24 cellular contexts compared by ENCODE assay signal in genomic region chr12:89674326-89674942, GRCh38. TPM values are rescaled to one million over a fixed set of nuclear protein-coding genes. Genes with fewer than 3 reads are reported as not detected.
A peak's percentile ranks its signal among the peaks of the same experiment; 100 is the strongest.
DNase-seq lines count a peak whose midpoint lies in the region; ATAC-seq, FAIRE-seq and TF ChIP-seq lines count a peak whose summit lies in the region.
"Had no signal": no experiment of that assay in that cellular context is flagged by ENCODE, and none has a peak within 500 bp of the region (broad histone marks: within the 10 kb centered on the region; RNA-seq: fewer than 3 reads in every experiment).

No MANE protein-coding gene starts in this region.

- CTCF ChIA-PET in SK-N-SH (lab: Yijun Ruan, JAX) = no interaction called here
- CTCF ChIA-PET in GM12878 (lab: Yijun Ruan, JAX) = interaction anchor here (0.7 to 1.9 kb wide), 4 partner anchors 10 to 37 kb away, joined by 3 to 9 read pairs (median 4); no protein-coding TSS in a partner anchor

- intact Hi-C loops in GM12878 (cut with micrococcal nuclease; ENCODE audit: unreplicated experiment) = no loop called here

- H3F3A ChIP-seq in SK-N-SH (replicated peaks; ENCODE audit: insufficient read depth) = no peaks in the 10 kb centered on the region

- TF ChIP-seq POLR2A in GM12878 (IDR thresholded peaks at IDR 0.05; ENCODE audit: low read depth, low read length) = no peak

- no peak for TF ChIP-seq EP300 in SK-N-SH (IDR thresholded peaks at IDR 0.05; ENCODE audit: borderline replicate concordance in 1 of 2, low read depth in 1 of 2, low read length in 1 of 2)
- TF ChIP-seq EP300 in GM12878 (IDR thresholded peaks at IDR 0.05; ENCODE audit: borderline replicate concordance in 1 of 2, control insufficient read depth in 1 of 2, low read depth in 2 of 2, low read length in 2 of 2) = no peak

- H3K36me3 ChIP-seq in SK-N-SH (replicated peaks in 1 of 2; ENCODE audit: control insufficient read depth in 1 of 2, insufficient read depth in 2 of 2, low read length in 1 of 2) = no peaks in the 10 kb centered on the region
- H3K36me3 ChIP-seq in Karpas-422 (ENCODE audit: insufficient read depth, low read length) = no peaks in the 10 kb centered on the region
- peaks cover 0 to 4% of the 10 kb centered on the region in 2 experiments; a peak in 1 of 4 replicates for H3K36me3 ChIP-seq in GM12878 (ENCODE audit: control insufficient read depth in 2 of 2, insufficient read depth in 2 of 2, low read length in 1 of 2)
- H3K36me3 ChIP-seq: BLaER1, tibial artery had no signal

- in situ Hi-C loops in GM12878 (cut with MboI) = no loop called here

- no peak for ATAC-seq in SK-N-SH treated with all-trans-retinoic acid at 6 μM for 48 hours
- ATAC-seq in GM12878 = no peak; the same call in 2 of the 3 replicates
- no peak for ATAC-seq in GM18502 (IDR thresholded peaks at IDR 0.05; ENCODE audit: poor library complexity, unreplicated experiment)
- ATAC-seq in GM21515 (IDR thresholded peaks at IDR 0.05; ENCODE audit: unreplicated experiment) = no peak
- no peak for ATAC-seq in stimulated activated effector memory CD8-positive, alpha-beta T cell treated with anti-CD3 and anti-CD28 coated beads, Interleukin-12 subunit alpha, Interleukin-12 subunit beta, amount 100 ng/mL, for 72 hours
- ATAC-seq: left colon, WTC11 had no signal

- no peaks in the 10 kb centered on the region for H3K27me3 ChIP-seq in SK-N-SH (ENCODE audit: insufficient read depth)
- H3K27me3 ChIP-seq in Karpas-422 (ENCODE audit: low read length) = no peaks in the 10 kb centered on the region
- H3K27me3 ChIP-seq in GM12878 (replicated peaks in 1 of 2; ENCODE audit: control insufficient read depth in 2 of 2, insufficient read depth in 2 of 2, low read length in 1 of 2) = no peaks in the 10 kb centered on the region
- H3K27me3 ChIP-seq: BLaER1, tibial artery had no signal

- H4K20me1 ChIP-seq in SK-N-SH (ENCODE audit: insufficient read depth) (no peaks in the 10 kb centered on the region), Karpas-422 (ENCODE audit: insufficient read depth, low read depth, low read length) (peaks cover 37% of the 10 kb centered on the region), GM12878 (ENCODE audit: control insufficient read depth, insufficient read depth) (no peaks in the 10 kb centered on the region)
- H4K20me1 ChIP-seq: BLaER1 had no signal

- FAIRE-seq in GM12878 (lab: Jason Lieb, UNC) = no peak
- FAIRE-seq: D721Med had no signal

- H3K9ac ChIP-seq in SK-N-SH (no peak overlapping the region), Karpas-422 (ENCODE audit: low read length) (no peak overlapping the region), GM12878 (ENCODE audit: control insufficient read depth, insufficient read depth, low read length) (no peak overlapping the region)
- H3K9ac ChIP-seq: BLaER1 had no signal

- TF ChIP-seq RAD21 in SK-N-SH (IDR thresholded peaks at IDR 0.05; ENCODE audit: low read length) (no peak), GM12878 (IDR thresholded peaks at IDR 0.05; ENCODE audit: insufficient read depth, low read depth, low read length) (no peak)

- no peak overlapping the region for H3K4me3 Mint-ChIP-seq in stimulated activated effector memory CD8-positive, alpha-beta T cell treated with anti-CD3 and anti-CD28 coated beads, Interleukin-12 subunit alpha, Interleukin-12 subunit beta, amount 100 ng/mL, for 72 hours
- H3K4me3 Mint-ChIP-seq: activated CD4-positive, alpha-beta memory T cell treated with anti-CD3 and anti-CD28 coated beads for 36 hours; stimulated activated naive CD8-positive, alpha-beta T cell treated with anti-CD3 and anti-CD28 coated beads, Interleukin-15, Interleukin-2, amounts not matched to agents 100 ng/mL and 50 ng/mL, for 24 hours; WTC11 had no signal

- H3K27ac Mint-ChIP-seq in stimulated activated effector memory CD8-positive, alpha-beta T cell treated with anti-CD3 and anti-CD28 coated beads, Interleukin-12 subunit alpha, Interleukin-12 subunit beta, amount 100 ng/mL, for 72 hours = no peak overlapping the region
- H3K27ac Mint-ChIP-seq: activated CD4-positive, alpha-beta memory T cell treated with anti-CD3 and anti-CD28 coated beads for 36 hours; stimulated activated naive CD8-positive, alpha-beta T cell treated with anti-CD3 and anti-CD28 coated beads, Interleukin-15, Interleukin-2, amounts not matched to agents 100 ng/mL and 50 ng/mL, for 24 hours; WTC11 had no signal

- no TSS peak for BruUV-seq in GM12878 (replicated peaks; lab: Mats Ljungman, UMichigan)

- H3K79me2 ChIP-seq in SK-N-SH (ENCODE audit: insufficient read depth) = peaks cover 7% of the 10 kb centered on the region
- 0 out of 2 replicates have a peak, but pooled peaks cover 7% of the 10 kb centered on the region for H3K79me2 ChIP-seq in Karpas-422 (ENCODE audit: low read length)
- peaks cover 89% of the 10 kb centered on the region for H3K79me2 ChIP-seq in GM12878 (ENCODE audit: control insufficient read depth, insufficient read depth, low read length)

- no peaks in the 10 kb centered on the region for H3K9me3 ChIP-seq in SK-N-SH
- H3K9me3 ChIP-seq in Karpas-422 (ENCODE audit: low read length) = no peaks in the 10 kb centered on the region
- peaks cover 4% of the 10 kb centered on the region; the same call in 2 of the 3 replicates for H3K9me3 ChIP-seq in GM12878 (replicated peaks; ENCODE audit: control insufficient read depth, insufficient read depth, low read length)
- H3K9me3 ChIP-seq: BLaER1, tibial artery had no signal

- H3K4me1 ChIP-seq in SK-N-SH (ENCODE audit: control insufficient read depth in 1 of 2, insufficient read depth in 2 of 2, low read depth in 1 of 2, low read length in 1 of 2) = no peaks in the 10 kb centered on the region; a peak in 1 of 4 replicates
- H3K4me1 ChIP-seq in Karpas-422 (ENCODE audit: low read length) = peaks cover 41% of the 10 kb centered on the region
- H3K4me1 ChIP-seq in GM12878 (ENCODE audit: control insufficient read depth, insufficient read depth, low read length) = peaks cover 10% of the 10 kb centered on the region; the same call in 1 of the 2 replicates
- H3K4me1 ChIP-seq: BLaER1 had no signal

- no peak for DNase-seq in SK-N-SH
- DNase-seq in Karpas-422 = peak; percentile 58
- DNase-seq in GM12878 (ENCODE audit: low read depth, low spot score) = no peak
- no peak for DNase-seq in GM03348 (ENCODE audit: low spot score)
- no peak for DNase-seq in stimulated activated effector memory CD8-positive, alpha-beta T cell treated with anti-CD3 and anti-CD28 coated beads, Interleukin-12 subunit alpha, Interleukin-12 subunit beta, amount 100 ng/mL, for 72 hours (ENCODE audit: low spot score in 2 of 2)
- DNase-seq: activated CD4-positive, alpha-beta memory T cell treated with anti-CD3 and anti-CD28 coated beads for 36 hours; activated naive CD4-positive, alpha-beta T cell treated with Interleukin-2 at 50 U/mL for 16 hours; aorta; dermis blood vessel endothelial cell; HCEC 1CT; left colon; mesenchymal stem cell; NCI-H2081 treated with DMSO at 0.1 percent for 48 hours; NCI-H524; stimulated activated CD4-positive, alpha-beta T cell treated with anti-CD3 and anti-CD28 coated beads, Interleukin-4, amount 100 ng/mL, for 4 hours; T1000; tibial artery had no signal

- H3K27ac ChIP-seq in SK-N-SH (ENCODE audit: low read depth in 2 of 2, low read length in 1 of 2) (no peak overlapping the region), Karpas-422 (ENCODE audit: low read length) (no peak overlapping the region), GM12878 (ENCODE audit: control insufficient read depth, insufficient read depth) (no peak overlapping the region)
- H3K27ac ChIP-seq: BLaER1, tibial artery had no signal

- POLR2A ChIA-PET in SK-N-SH (lab: Yijun Ruan, JAX) = no interaction called here
- POLR2A ChIA-PET in GM12878 (lab: Charles Lee) = no interaction called here

- RAD21 ChIA-PET in GM12878 (lab: Charles Lee; ENCODE audit: unreplicated experiment) = interaction anchor here (1.2 to 2.0 kb wide), 3 partner anchors 21 to 53 kb away, joined by 3 to 6 read pairs (median 4); no protein-coding TSS in a partner anchor

- no peaks in the 10 kb centered on the region for H3K9me2 ChIP-seq in SK-N-SH
- H3K9me2 ChIP-seq in Karpas-422 (replicated peaks; ENCODE audit: insufficient read depth, low read length) = no peaks in the 10 kb centered on the region

- TF ChIP-seq CTCF in SK-N-SH (IDR thresholded peaks at IDR 0.05) (no peak), GM12878 (IDR thresholded peaks at IDR 0.05 in 2 of 3, conservative IDR thresholded peaks at IDR 0.05 in 1 of 3; ENCODE audit: control insufficient read depth in 2 of 3, extremely low read depth in 1 of 3, insufficient read depth in 1 of 3, low read depth in 3 of 3, low read length in 3 of 3) (no peak)

- peaks cover 66% of the 10 kb centered on the region for H3K4me1 Mint-ChIP-seq in stimulated activated effector memory CD8-positive, alpha-beta T cell treated with anti-CD3 and anti-CD28 coated beads, Interleukin-12 subunit alpha, Interleukin-12 subunit beta, amount 100 ng/mL, for 72 hours

- SMC1A ChIA-PET in GM12878 (lab: Charles Lee; ENCODE audit: uncharacterized antibody, unreplicated experiment) = interaction anchor here (0.9 to 3.2 kb wide), 9 partner anchors 8 to 244 kb away, joined by 3 to 23 read pairs (median 4); no protein-coding TSS in a partner anchor

- no peak overlapping the region for H2AFZ ChIP-seq in SK-N-SH (ENCODE audit: low read depth)
- no peak overlapping the region for H2AFZ ChIP-seq in Karpas-422 (ENCODE audit: low read length)
- H2AFZ ChIP-seq in GM12878 (ENCODE audit: control insufficient read depth, low read depth, low read length) = no peak overlapping the region

- peaks cover 9% of the 10 kb centered on the region for H3K36me3 Mint-ChIP-seq in stimulated activated effector memory CD8-positive, alpha-beta T cell treated with anti-CD3 and anti-CD28 coated beads, Interleukin-12 subunit alpha, Interleukin-12 subunit beta, amount 100 ng/mL, for 72 hours
- H3K36me3 Mint-ChIP-seq: activated CD4-positive, alpha-beta memory T cell treated with anti-CD3 and anti-CD28 coated beads for 36 hours had no signal

- 83% methylated on average over 2 of the region's 2 CpGs for WGBS in SK-N-SH (ENCODE audit: low lambda C conversion rate)
- 48% methylated on average over 2 of the region's 2 CpGs for WGBS in GM12878 (ENCODE audit: insufficient coverage, insufficient replicate concordance, low lambda C conversion rate, missing lambda C conversion rate)

- H3K4me2 ChIP-seq in SK-N-SH (no peak overlapping the region), Karpas-422 (ENCODE audit: low read depth, low read length, poor library complexity, severe bottlenecking) (peak overlapping the region; percentile 34), GM12878 (ENCODE audit: control insufficient read depth, insufficient read depth) (no peak overlapping the region)
- H3K4me2 ChIP-seq: BLaER1 had no signal

- H3K9me3 Mint-ChIP-seq in stimulated activated effector memory CD8-positive, alpha-beta T cell treated with anti-CD3 and anti-CD28 coated beads, Interleukin-12 subunit alpha, Interleukin-12 subunit beta, amount 100 ng/mL, for 72 hours = no peaks in the 10 kb centered on the region
- H3K9me3 Mint-ChIP-seq: activated CD4-positive, alpha-beta memory T cell treated with anti-CD3 and anti-CD28 coated beads for 36 hours; stimulated activated naive CD8-positive, alpha-beta T cell treated with anti-CD3 and anti-CD28 coated beads, Interleukin-15, Interleukin-2, amounts not matched to agents 100 ng/mL and 50 ng/mL, for 24 hours had no signal

- H3K4me3 ChIP-seq in SK-N-SH (ENCODE audit: low read depth in 2 of 2, low read length in 1 of 2) = no peak overlapping the region
- no peak overlapping the region for H3K4me3 ChIP-seq in Karpas-422 (ENCODE audit: low read length)
- H3K4me3 ChIP-seq in GM12878 = no peak overlapping the region
- H3K4me3 ChIP-seq: BLaER1, tibial artery had no signal

RNA-seq across cellular contexts. Expression of gene ATP2B1, which starts 34.2 kb away (rescaled TPM):
- polyA plus RNA-seq in SK-N-SH (2012; rRNA removed) (2.9 and 4.3 TPM in 2 replicates), GM12878 (2011; rRNA removed) (27.1 and 39.4 TPM in 2 replicates), GM12878 (2014; fragmentation: Illumina TruSeq; extraction: Trizol) (51.0 and 74.4 TPM in 2 replicates), GM12878 (2014; fragmentation: Nextera tagmentation; extraction: Ambion mirVana) (10 to 100 TPM; 15.9 to 18.6 TPM), GM12878 (2014; rRNA removed) (22.9 and 29.1 TPM in 2 replicates), GM12878 (2016; fragmentation: Nextera tagmentation; extraction: Ambion mirVana) (10 to 100 TPM; 53.0 to 62.2 TPM)
- 4.8 and 6.1 TPM in 2 replicates for polyA plus RNA-seq in SK-N-SH (2012; cell fraction: cytosol; rRNA removed)
- polyA plus RNA-seq in SK-N-SH (2012; cell fraction: nucleus; rRNA removed) = 10.1 and 10.3 TPM in 2 replicates
- total RNA-seq in Karpas-422 (2014; rRNA removed; shearing (Covaris generic); ENCODE audit: low replicate concordance) = 5.0 and 24.7 TPM in 2 replicates
- 216 and 232 TPM in 2 replicates for total RNA-seq in GM12878 (2013; cell fraction: nucleolus; rRNA removed)
- total RNA-seq in GM12878 (2014; rRNA removed) (46.0 and 56.0 TPM in 2 replicates), GM12878 (2014; rRNA removed; fragmentation: Illumina TruSeq; extraction: Trizol) (67.8 TPM in 2 replicates), GM12878 (2021) (51.1 and 54.9 TPM in 2 replicates)
- 9.9 TPM for polyA plus RNA-seq in GM12878 (2011; ENCODE audit: low read depth)
- 11.5 and 16.7 TPM in 2 replicates for polyA plus RNA-seq in GM12878 (2011; cell fraction: cytosol; rRNA removed)
- polyA plus RNA-seq in GM12878 (2011; cell fraction: nucleus; rRNA removed) = 37.7 and 38.4 TPM in 2 replicates
- polyA plus RNA-seq in GM12878 (2012) = 20.4 and 23.0 TPM in 2 replicates
- 30.6 and 40.5 TPM in 2 replicates for polyA minus RNA-seq in GM12878 (2011; rRNA and poly(A)+ RNA removed)
- polyA minus RNA-seq in GM12878 (2011; cell fraction: cytosol; rRNA and poly(A)+ RNA removed) = 14.3 and 17.3 TPM in 2 replicates
- 48.6 and 86.0 TPM in 2 replicates for polyA minus RNA-seq in GM12878 (2011; cell fraction: nucleus; rRNA and poly(A)+ RNA removed)

Comparison
In these comparisons a context has a peak if more than half of its experiments do, and no peak if none do; other contexts are left out.
1. Of the 26 proteins assayed by ChIP-seq in both GM12878 and SK-N-SH: peak only in GM12878: none; only in SK-N-SH: NFIC; in both: none; in neither: 25.